Comparison of ENCODE assay signal across 8 cellular contexts in genomic region chr7:43764039-43764789, GRCh38. TPM values are rescaled to one million over a fixed set of nuclear protein-coding genes. Genes with fewer than 3 reads are reported as not detected.
DNase-seq lines count a peak whose midpoint lies in the region; ATAC-seq and TF ChIP-seq lines count a peak whose summit lies in the region.

No MANE protein-coding gene starts in this region.

- no peaks in the 10 kb centered on the region for H3K9me2 ChIP-seq in SK-N-SH

- H3K4me1 ChIP-seq in CD8-positive, alpha-beta memory T cell (ENCODE audit: insufficient read depth, low read length): peaks cover 14% of the 10 kb centered on the region
- peaks cover 14 to 34% of the 10 kb centered on the region in 2 experiments; a peak in 3 of 4 replicates for H3K4me1 ChIP-seq in SK-N-SH (ENCODE audit: control insufficient read depth in 1 of 2, insufficient read depth in 2 of 2, low read depth in 1 of 2, low read length in 1 of 2)
- peaks cover 2 to 13% of the 10 kb centered on the region in 2 donors for H3K4me1 ChIP-seq in neuronal stem cell (ENCODE audit: control insufficient read depth in 2 of 2, insufficient read depth in 1 of 2, low read depth in 1 of 2, low read length in 2 of 2)

- H3K36me3 ChIP-seq in CD8-positive, alpha-beta memory T cell (ENCODE audit: insufficient read depth, low read length): no peaks in the 10 kb centered on the region
- H3K36me3 ChIP-seq in SK-N-SH (replicated peaks in 1 of 2; ENCODE audit: control insufficient read depth in 1 of 2, insufficient read depth in 2 of 2, low read length in 1 of 2) (peaks cover 3 to 11% of the 10 kb centered on the region in 2 experiments), neuronal stem cell (replicated peaks in 1 of 2; ENCODE audit: control insufficient read depth in 2 of 2, insufficient read depth in 2 of 2, low read length in 2 of 2) (no peaks in the 10 kb centered on the region)

- peaks cover 45% of the 10 kb centered on the region for H3K79me2 ChIP-seq in SK-N-SH (ENCODE audit: insufficient read depth)

- no peak overlapping the region for H3K23ac ChIP-seq in neuronal stem cell (ENCODE audit: low read depth, low read length, poor library complexity)

- no peak overlapping the region for H3K18ac ChIP-seq in neuronal stem cell (ENCODE audit: low read length)

- peak; percentile 59 for ATAC-seq in GM21723 (IDR thresholded peaks at IDR 0.05; ENCODE audit: unreplicated experiment)

- H3F3A ChIP-seq in SK-N-SH (replicated peaks; ENCODE audit: insufficient read depth): no peaks in the 10 kb centered on the region

- H4K91ac ChIP-seq in neuronal stem cell (ENCODE audit: low read depth, low read length, poor library complexity): no peak overlapping the region

- H2BK15ac ChIP-seq in neuronal stem cell (ENCODE audit: low read length): no peak overlapping the region

- H3K27me3 ChIP-seq in CD8-positive, alpha-beta memory T cell (ENCODE audit: insufficient read depth, low read length, poor library complexity, severe bottlenecking): no peaks in the 10 kb centered on the region
- H3K27me3 ChIP-seq in SK-N-SH (ENCODE audit: insufficient read depth) (no peaks in the 10 kb centered on the region), neuronal stem cell (ENCODE audit: control insufficient read depth in 3 of 3, insufficient read depth in 3 of 3, low read depth in 1 of 3, low read length in 3 of 3) (peaks cover 0 to 13% (median 0%) of the 10 kb centered on the region in 3 experiments)

- H4K8ac ChIP-seq in neuronal stem cell (ENCODE audit: low read depth, low read length): no peak overlapping the region

- DNase-seq in CD8-positive, alpha-beta memory T cell: no peak
- peak; percentile 14 for DNase-seq in activated CD4-positive, alpha-beta T cell treated with anti-CD3 and anti-CD28 coated beads, Interleukin-2, amount 10 ng/mL, durations not matched to agents 7 days and 5 days
- DNase-seq in hepatic stellate cell (ENCODE audit: low spot score) (peak; percentile 43), SK-N-SH (no peak), neuronal stem cell (ENCODE audit: low spot score) (no peak)
- DNase-seq in stimulated activated CD4-positive, alpha-beta T cell treated with anti-CD3 and anti-CD28 coated beads, TNF-alpha, amount 100 ng/mL, for 4 hours (ENCODE audit: low read depth in 3 of 3): peak; percentile 17 to 37 (median 23)
- DNase-seq in effector CD8-positive, alpha-beta T cell (lab: John Stamatoyannopoulos, UW): no peak

- no peak for TF ChIP-seq CTCF in SK-N-SH (IDR thresholded peaks at IDR 0.05)

- no peak for TF ChIP-seq RAD21 in SK-N-SH (IDR thresholded peaks at IDR 0.05; ENCODE audit: low read length)

- no peak overlapping the region for H2AK5ac ChIP-seq in neuronal stem cell (ENCODE audit: low read depth, low read length)

- no peaks in the 10 kb centered on the region for H3K79me1 ChIP-seq in neuronal stem cell (ENCODE audit: low read depth, low read length)

- POLR2A ChIA-PET in CD8-positive, alpha-beta memory T cell (lab: Charles Lee): no interaction called here
- POLR2A ChIA-PET in activated CD4-positive, alpha-beta T cell treated with anti-CD3 and anti-CD28 coated beads, Interleukin-2, amount 10 ng/mL, durations not matched to agents 7 days and 5 days (lab: Charles Lee): no interaction called here
- POLR2A ChIA-PET in SK-N-SH (lab: Yijun Ruan, JAX): no interaction called here

- no peaks in the 10 kb centered on the region for H3K9me3 ChIP-seq in CD8-positive, alpha-beta memory T cell (ENCODE audit: low read length)
- no peaks in the 10 kb centered on the region for H3K9me3 ChIP-seq in SK-N-SH
- no peaks in the 10 kb centered on the region for H3K9me3 ChIP-seq in neuronal stem cell (replicated peaks in 1 of 2; ENCODE audit: control insufficient read depth in 2 of 2, insufficient read depth in 1 of 2, low read depth in 1 of 2, low read length in 2 of 2)

- H4K20me1 ChIP-seq in SK-N-SH (ENCODE audit: insufficient read depth): no peaks in the 10 kb centered on the region

- H3K14ac ChIP-seq in neuronal stem cell (ENCODE audit: low read length): no peak overlapping the region

- CTCF ChIA-PET in CD8-positive, alpha-beta memory T cell (lab: Charles Lee): interaction anchor here (1.0 kb wide), 1 partner anchor 181 kb away, joined by 3 read pairs; the partner anchor contains the start of gene STK17A
- CTCF ChIA-PET in activated CD4-positive, alpha-beta T cell treated with anti-CD3 and anti-CD28 coated beads, Interleukin-2, amount 10 ng/mL, durations not matched to agents 7 days and 5 days (lab: Charles Lee): interaction anchor here (1.4 to 2.2 kb wide), 3 partner anchors 10 to 832 kb away, joined by 3 to 6 read pairs (median 6); partner anchors contain the start of genes MRPL32, PSMA2 and STK17A
- CTCF ChIA-PET in SK-N-SH (lab: Yijun Ruan, JAX): interaction anchor here (1.1 to 3.7 kb wide), 6 partner anchors 18 to 181 kb away, joined by 3 to 19 read pairs (median 4); partner anchors contain the start of gene STK17A

- no peaks in the 10 kb centered on the region for H3K27me3 Mint-ChIP-seq in CD8-positive, alpha-beta memory T cell
- H3K27me3 Mint-ChIP-seq in activated CD4-positive, alpha-beta T cell treated with anti-CD3 and anti-CD28 coated beads, Interleukin-2, amount 10 ng/mL, durations not matched to agents 7 days and 5 days: no peaks in the 10 kb centered on the region

- TF ChIP-seq EP300 in SK-N-SH (IDR thresholded peaks at IDR 0.05; ENCODE audit: borderline replicate concordance in 1 of 2, low read depth in 1 of 2, low read length in 1 of 2): no peak

- no peak overlapping the region for H2BK120ac ChIP-seq in neuronal stem cell (ENCODE audit: low read depth, low read length)

- no peak overlapping the region for H3K4ac ChIP-seq in neuronal stem cell (ENCODE audit: low read length)

- no peak overlapping the region for H3K4me2 ChIP-seq in SK-N-SH
- H3K4me2 ChIP-seq in neuronal stem cell (ENCODE audit: insufficient read depth, low read length, poor library complexity, severe bottlenecking): no peak overlapping the region

- no peak overlapping the region for H2AFZ ChIP-seq in SK-N-SH (ENCODE audit: low read depth)
- no peak overlapping the region for H2AFZ ChIP-seq in neuronal stem cell (ENCODE audit: low read length)

- peak overlapping the region in 3 of 7 donors; percentile 13 to 16 (median 13) for H3K4me3 Mint-ChIP-seq in CD8-positive, alpha-beta memory T cell
- H3K4me3 Mint-ChIP-seq in activated CD4-positive, alpha-beta T cell treated with anti-CD3 and anti-CD28 coated beads, Interleukin-2, amount 10 ng/mL, durations not matched to agents 7 days and 5 days: no peak overlapping the region

- H3K27ac ChIP-seq in CD8-positive, alpha-beta memory T cell (ENCODE audit: low read depth, low read length): peak overlapping the region; percentile 29
- H3K27ac ChIP-seq in SK-N-SH (ENCODE audit: low read depth in 2 of 2, low read length in 1 of 2) (no peak overlapping the region), neuronal stem cell (replicated peaks; ENCODE audit: low read length) (no peak overlapping the region)

- WGBS in SK-N-SH (ENCODE audit: low lambda C conversion rate): 88% methylated on average over 10 of the region's 10 CpGs
- no CpG with 5 or more reads among the region's 10 CpGs for WGBS in neuronal stem cell (ENCODE audit: extremely low coverage in 2 of 2, insufficient read length in 2 of 2, insufficient replicate concordance in 1 of 2), 2 donors

- H3K9me3 Mint-ChIP-seq in CD8-positive, alpha-beta memory T cell: no peaks in the 10 kb centered on the region
- H3K9me3 Mint-ChIP-seq in activated CD4-positive, alpha-beta T cell treated with anti-CD3 and anti-CD28 coated beads, Interleukin-2, amount 10 ng/mL, durations not matched to agents 7 days and 5 days: no peaks in the 10 kb centered on the region

- no peak overlapping the region for H2BK12ac ChIP-seq in neuronal stem cell (ENCODE audit: low read length)

- peaks cover 30 to 55% (median 33%) of the 10 kb centered on the region in 3 donors for H3K4me1 Mint-ChIP-seq in CD8-positive, alpha-beta memory T cell
- H3K4me1 Mint-ChIP-seq in activated CD4-positive, alpha-beta T cell treated with anti-CD3 and anti-CD28 coated beads, Interleukin-2, amount 10 ng/mL, durations not matched to agents 7 days and 5 days: peaks cover 40% of the 10 kb centered on the region

- H3K27ac Mint-ChIP-seq in CD8-positive, alpha-beta memory T cell: peak overlapping the region in 2 of 8 donors; percentile 33 to 56
- H3K27ac Mint-ChIP-seq in activated CD4-positive, alpha-beta T cell treated with anti-CD3 and anti-CD28 coated beads, Interleukin-2, amount 10 ng/mL, durations not matched to agents 7 days and 5 days: peak overlapping the region; percentile 71

- H2BK5ac ChIP-seq in neuronal stem cell (ENCODE audit: low read length): no peak overlapping the region

- H3K36me3 Mint-ChIP-seq in CD8-positive, alpha-beta memory T cell: peaks cover 0 to 3% (median 0%) of the 10 kb centered on the region in 3 donors
- H3K36me3 Mint-ChIP-seq in activated CD4-positive, alpha-beta T cell treated with anti-CD3 and anti-CD28 coated beads, Interleukin-2, amount 10 ng/mL, durations not matched to agents 7 days and 5 days (ENCODE audit: low read depth): peaks cover 5% of the 10 kb centered on the region

- H3K4me3 ChIP-seq in CD8-positive, alpha-beta memory T cell (ENCODE audit: low read length): peak overlapping the region; percentile 11
- H3K4me3 ChIP-seq in SK-N-SH (ENCODE audit: low read depth in 2 of 2, low read length in 1 of 2): no peak overlapping the region
- H3K4me3 ChIP-seq in neuronal stem cell (ENCODE audit: low read length in 2 of 2): no peak overlapping the region

- H3K9ac ChIP-seq in SK-N-SH (no peak overlapping the region), neuronal stem cell (ENCODE audit: low read depth, low read length, poor library complexity) (no peak overlapping the region)

TF ChIP-seq in SK-N-SH, 30 proteins besides CTCF, POLR2A, EP300 and RAD21:
- TF ChIP-seq ELF1 (IDR thresholded peaks at IDR 0.05): no peak
- TF ChIP-seq YY1 (IDR thresholded peaks at IDR 0.05; ENCODE audit: low read depth): no peak
- no peak for TF ChIP-seq TCF12 (IDR thresholded peaks at IDR 0.05)
TF ChIP-seq in SK-N-SH: peak in this region for 0.

RNA-seq across cellular contexts. Expression of gene BLVRA, which starts 5.7 kb away (rescaled TPM):
- total RNA-seq in CD8-positive, alpha-beta memory T cell: 10 to 100 TPM; 26.8 to 30.1 TPM
- 52.6 TPM for polyA plus RNA-seq in CD8-positive, alpha-beta memory T cell
- total RNA-seq in activated CD4-positive, alpha-beta T cell treated with anti-CD3 and anti-CD28 coated beads, Interleukin-2, amount 10 ng/mL, durations not matched to agents 7 days and 5 days: 10 to 100 TPM; 22.0 to 29.4 TPM
- polyA plus RNA-seq in SK-N-SH (2012; rRNA removed): 111 and 123 TPM in 2 replicates
- polyA plus RNA-seq in SK-N-SH (2012; cell fraction: cytosol; rRNA removed): 139 and 156 TPM in 2 replicates
- 51.7 and 55.2 TPM in 2 replicates for polyA plus RNA-seq in SK-N-SH (2012; cell fraction: nucleus; rRNA removed)
- 33.7 TPM for polyA plus RNA-seq in neuronal stem cell (2013, experiment 1 of 2)
- 34.5 TPM for polyA plus RNA-seq in neuronal stem cell (2013, experiment 2 of 2)

RNA-seq across cellular contexts. Expression of gene COA1, which starts 34.9 kb away (rescaled TPM):
- 10 to 100 TPM; 75.9 to 81.6 TPM for total RNA-seq in CD8-positive, alpha-beta memory T cell
- 68.9 TPM for polyA plus RNA-seq in CD8-positive, alpha-beta memory T cell
- 10 to 100 TPM; 44.8 to 47.1 TPM for total RNA-seq in activated CD4-positive, alpha-beta T cell treated with anti-CD3 and anti-CD28 coated beads, Interleukin-2, amount 10 ng/mL, durations not matched to agents 7 days and 5 days
- 42.8 and 66.3 TPM in 2 replicates for polyA plus RNA-seq in SK-N-SH (2012; rRNA removed)
- 56.6 and 60.1 TPM in 2 replicates for polyA plus RNA-seq in SK-N-SH (2012; cell fraction: cytosol; rRNA removed)
- polyA plus RNA-seq in SK-N-SH (2012; cell fraction: nucleus; rRNA removed): 90.7 and 145 TPM in 2 replicates
- polyA plus RNA-seq in neuronal stem cell (2013, experiment 1 of 2): 218 TPM
- polyA plus RNA-seq in neuronal stem cell (2013, experiment 2 of 2): 216 TPM

Comparison
In these comparisons a context has a peak if more than half of its experiments do, and no peak if none do; other contexts are left out.
1. DNase-seq: peak in activated CD4-positive, alpha-beta T cell treated with anti-CD3 and anti-CD28 coated beads, Interleukin-2, amount 10 ng/mL, durations not matched to agents 7 days and 5 days (single experiment), hepatic stellate cell (single experiment) and stimulated activated CD4-positive, alpha-beta T cell treated with anti-CD3 and anti-CD28 coated beads, TNF-alpha, amount 100 ng/mL, for 4 hours (3 of 3); none in CD8-positive, alpha-beta memory T cell (0 of 5), SK-N-SH (single experiment), neuronal stem cell (single experiment) and effector CD8-positive, alpha-beta T cell (single experiment).